In genomic region chr3:185928532-185928931, GRCh38 we compare ENCODE assay signal across 10 cellular contexts. TPM values are rescaled to one million over a fixed set of nuclear protein-coding genes. Genes with fewer than 3 reads are reported as not detected.
DNase-seq lines count a peak whose midpoint lies in the region; ATAC-seq, FAIRE-seq and TF ChIP-seq lines count a peak whose summit lies in the region.
"Had no signal": no experiment of that assay in that cellular context is flagged by ENCODE, and none has a peak within 500 bp of the region (broad histone marks: within the 10 kb centered on the region; RNA-seq: fewer than 3 reads in every experiment).

No MANE protein-coding gene starts in this region.

- in situ Hi-C loops in HepG2 (cut with HindIII; ENCODE audit: extremely low pct_ligation_motif_present, low pct_unique_long_range_greater_than_20kb): no loop called here

- no peak for FAIRE-seq in HepG2 (lab: Jason Lieb, UNC)

- ATAC-seq in GM21529 (IDR thresholded peaks at IDR 0.05; ENCODE audit: unreplicated experiment) (peak; percentile 42), HepG2 (no peak), HG03097 (IDR thresholded peaks at IDR 0.05; ENCODE audit: low FRiP score, unreplicated experiment) (no peak)

- H3K9me3 ChIP-seq in A673 (ENCODE audit: low read depth, low read length, poor library complexity, severe bottlenecking): no peaks in the 10 kb centered on the region
- no peaks in the 10 kb centered on the region for H3K9me3 ChIP-seq in HepG2 (ENCODE audit: low read length)

- H3K4me2 ChIP-seq in HepG2 (ENCODE audit: low read depth, low read length): peak overlapping the region; percentile 73

- peaks cover 76% of the 10 kb centered on the region for H3K4me1 Mint-ChIP-seq in activated T-helper 2 cell treated with anti-CD3 and anti-CD28 coated beads, Interferon-gamma antibody, Interleukin-2, Interleukin-4, amounts not matched to agents 10 μg/mL and 5 μg/mL and 100 μg/mL, durations not matched to agents 14 hours and 24 hours and 36 hours (ENCODE audit: low read depth)

- 31% methylated on average over 1 of the region's 1 CpG for WGBS in HepG2 (ENCODE audit: low lambda C conversion rate)

- H3K27ac ChIP-seq in A673 (ENCODE audit: low read depth, low read length, poor library complexity, severe bottlenecking) (no peak overlapping the region), HepG2 (ENCODE audit: extremely low read length, insufficient read depth, low read length) (peak overlapping the region; percentile 15)

- TF ChIP-seq CTCF in A673 (conservative IDR thresholded peaks at IDR 0.05; ENCODE audit: low read depth, low read length): no peak
- TF ChIP-seq CTCF in HepG2 (CRISPR knock-in tag; IDR thresholded peaks at IDR 0.05): no peak

- peak overlapping the region; percentile 80 for H3K4me3 Mint-ChIP-seq in activated T-helper 2 cell treated with anti-CD3 and anti-CD28 coated beads, Interferon-gamma antibody, Interleukin-2, Interleukin-4, amounts not matched to agents 10 μg/mL and 5 μg/mL and 100 μg/mL, durations not matched to agents 14 hours and 24 hours and 36 hours (ENCODE audit: low read depth)

- peaks cover 93% of the 10 kb centered on the region for H3K36me3 Mint-ChIP-seq in activated T-helper 2 cell treated with anti-CD3 and anti-CD28 coated beads, Interferon-gamma antibody, Interleukin-2, Interleukin-4, amounts not matched to agents 10 μg/mL and 5 μg/mL and 100 μg/mL, durations not matched to agents 14 hours and 24 hours and 36 hours (ENCODE audit: low read depth)

- H3K9me3 Mint-ChIP-seq in activated T-helper 2 cell treated with anti-CD3 and anti-CD28 coated beads, Interferon-gamma antibody, Interleukin-2, Interleukin-4, amounts not matched to agents 10 μg/mL and 5 μg/mL and 100 μg/mL, durations not matched to agents 14 hours and 24 hours and 36 hours: no peaks in the 10 kb centered on the region

- H3K4me3 ChIP-seq in A673 (ENCODE audit: low read depth, low read length, poor library complexity, severe bottlenecking) (peak overlapping the region; percentile 13), HepG2 (replicated peaks in 1 of 3; ENCODE audit: insufficient read depth in 1 of 3, low read depth in 2 of 3, low read length in 3 of 3) (peak overlapping the region in 2 of 3 experiments; percentile 25 to 42; a peak in 3 of 6 replicates)

- H3K4me1 ChIP-seq in A673 (ENCODE audit: insufficient read depth, low read length, poor library complexity, severe bottlenecking): peaks cover 71% of the 10 kb centered on the region
- peaks cover 88% of the 10 kb centered on the region for H3K4me1 ChIP-seq in HepG2 (ENCODE audit: insufficient read depth, low read length)

- DNase-seq in A673 (ENCODE audit: low spot score) (no peak), HepG2 (ENCODE audit: low spot score) (no peak), AG08395 (ENCODE audit: low spot score) (no peak), Kasumi-1 (lab: John Stamatoyannopoulos, UW) (no peak)
- DNase-seq in activated T-helper 2 cell treated with anti-CD3 and anti-CD28 coated beads, Interferon-gamma antibody, Interleukin-2, Interleukin-4, amounts not matched to agents 10 μg/mL and 5 μg/mL and 100 μg/mL, durations not matched to agents 14 hours and 24 hours and 36 hours (ENCODE audit: low spot score): no peak
- DNase-seq in activated effector memory CD4-positive, alpha-beta T cell treated with Interleukin-2 at 50 U/mL for 16 hours: no peak
- DNase-seq: cortex of kidney; stimulated activated CD8-positive, alpha-beta memory T cell treated with anti-CD3 and anti-CD28 coated beads, Interleukin-4, amount 100 ng/mL, for 48 hours had no signal

- intact Hi-C loops in A673 (cut with micrococcal nuclease; ENCODE audit: unreplicated experiment): no loop called here
- intact Hi-C loops in activated T-helper 2 cell treated with anti-CD3 and anti-CD28 coated beads, Interferon-gamma antibody, Interleukin-2, Interleukin-4, amounts not matched to agents 10 μg/mL and 5 μg/mL and 100 μg/mL, durations not matched to agents 14 hours and 24 hours and 36 hours (cut with micrococcal nuclease): loop anchor here (1.0 to 2.0 kb wide), 2 partner anchors 8 to 14 kb away; no protein-coding TSS in a partner anchor
- intact Hi-C loops in HepG2 (cut with micrococcal nuclease; ENCODE audit: unreplicated experiment): no loop called here

- TF ChIP-seq POLR2A in HepG2 (IDR thresholded peaks at IDR 0.05; ENCODE audit: insufficient read depth in 1 of 2, low read depth in 2 of 2, low read length in 2 of 2): no peak

- peak overlapping the region; percentile 75 for H3K27ac Mint-ChIP-seq in activated T-helper 2 cell treated with anti-CD3 and anti-CD28 coated beads, Interferon-gamma antibody, Interleukin-2, Interleukin-4, amounts not matched to agents 10 μg/mL and 5 μg/mL and 100 μg/mL, durations not matched to agents 14 hours and 24 hours and 36 hours

- peaks cover 100% of the 10 kb centered on the region for H3K79me2 ChIP-seq in HepG2 (ENCODE audit: insufficient read depth, low read length)

- no peak for TF ChIP-seq RAD21 in HepG2 (CRISPR knock-in tag; IDR thresholded peaks at IDR 0.05)

- no peak overlapping the region for H2AFZ ChIP-seq in HepG2 (ENCODE audit: low read length)

- POLR2A ChIA-PET in A673 (lab: Charles Lee; ENCODE audit: low non-redundant PET) (interaction anchor here (0.6 kb wide), 1 partner anchor 9 kb away, joined by 3 read pairs; no protein-coding TSS in a partner anchor), HepG2 (lab: Yijun Ruan, JAX) (interaction anchor here (1.6 to 3.3 kb wide), 2 partner anchors 9 to 14 kb away, joined by 3 to 29 read pairs; partner anchors contain the start of gene TRA2B)

- TF ChIP-seq EP300 in HepG2 (IDR thresholded peaks at IDR 0.05; ENCODE audit: low read depth in 2 of 2, low read length in 2 of 2) (no peak), HepG2 (CRISPR knock-in tag; IDR thresholded peaks at IDR 0.05; ENCODE audit: borderline replicate concordance) (no peak)

- BruUV-seq in A673 (replicated peaks; lab: Mats Ljungman, UMichigan): no TSS peak
- BruUV-seq in HepG2 (replicated peaks; lab: Mats Ljungman, UMichigan): no TSS peak

- H3K27me3 ChIP-seq in A673 (replicated peaks; ENCODE audit: insufficient read depth, low read depth, low read length, poor library complexity) (no peaks in the 10 kb centered on the region), HepG2 (ENCODE audit: control insufficient read depth in 1 of 2, insufficient read depth in 2 of 2, low read length in 2 of 2) (no peaks in the 10 kb centered on the region)

- CTCF ChIA-PET in A673 (lab: Charles Lee): interaction anchor here (1.6 kb wide), 1 partner anchor 269 kb away, joined by 4 read pairs; no protein-coding TSS in a partner anchor
- CTCF ChIA-PET in HepG2 (lab: Yijun Ruan, JAX; ENCODE audit: low intra/inter-chr PET ratio, low total read pairs): no interaction called here

- H3K36me3 ChIP-seq in A673 (ENCODE audit: insufficient read depth, low read length, poor library complexity, severe bottlenecking): peaks cover 82% of the 10 kb centered on the region
- H3K36me3 ChIP-seq in HepG2 (replicated peaks in 1 of 2; ENCODE audit: control insufficient read depth in 1 of 2, insufficient read depth in 2 of 2, low read length in 2 of 2): peaks cover 15 to 72% of the 10 kb centered on the region in 2 experiments

- H3K9ac ChIP-seq in HepG2 (ENCODE audit: insufficient read depth, low read depth, low read length): no peak overlapping the region

- peaks cover 99% of the 10 kb centered on the region for H4K20me1 ChIP-seq in HepG2 (ENCODE audit: insufficient read depth, low read length)

- H3K27me3 Mint-ChIP-seq in activated T-helper 2 cell treated with anti-CD3 and anti-CD28 coated beads, Interferon-gamma antibody, Interleukin-2, Interleukin-4, amounts not matched to agents 10 μg/mL and 5 μg/mL and 100 μg/mL, durations not matched to agents 14 hours and 24 hours and 36 hours (ENCODE audit: low read depth): no peaks in the 10 kb centered on the region

TF ChIP-seq in HepG2, 621 proteins besides CTCF, POLR2A, EP300 and RAD21 (continues in another document):
- TF ChIP-seq ZNF720 (CRISPR knock-in tag; IDR thresholded peaks at IDR 0.05): no peak
- TF ChIP-seq HNRNPLL (IDR thresholded peaks at IDR 0.05; ENCODE audit: low read depth, low read length, poor library complexity, severe bottlenecking): no peak
- no peak for TF ChIP-seq EZH2 (conservative IDR thresholded peaks at IDR 0.05; ENCODE audit: low read depth, low read length)
- no peak for TF ChIP-seq REPIN1 (CRISPR knock-in tag; IDR thresholded peaks at IDR 0.05; ENCODE audit: borderline replicate concordance, low read depth)
- no peak for TF ChIP-seq ZNF121 (CRISPR knock-in tag; IDR thresholded peaks at IDR 0.05)

RNA-seq across cellular contexts. Expression of gene TRA2B, which starts 9.3 kb away (rescaled TPM):
- total RNA-seq in A673 (2021) (328 and 339 TPM in 2 replicates), HepG2 (2016; rRNA removed; fragmentation: Illumina TruSeq; extraction: Trizol) (241 and 259 TPM in 2 replicates)
- 277 and 282 TPM in 2 replicates for total RNA-seq in activated T-helper 2 cell treated with anti-CD3 and anti-CD28 coated beads, Interferon-gamma antibody, Interleukin-2, Interleukin-4, amounts not matched to agents 10 μg/mL and 5 μg/mL and 100 μg/mL, durations not matched to agents 14 hours and 24 hours and 36 hours
- total RNA-seq in HepG2 (2016; cell fraction: cytosol; rRNA removed; fragmentation: Illumina TruSeq; extraction: Trizol; ENCODE audit: low read depth): 38.2 and 46.4 TPM in 2 replicates
- 252 and 280 TPM in 2 replicates for total RNA-seq in HepG2 (2016; cell fraction: insoluble cytoplasmic fraction; rRNA removed; fragmentation: Illumina TruSeq; extraction: Trizol)
- total RNA-seq in HepG2 (2016; cell fraction: membrane; rRNA removed; fragmentation: Illumina TruSeq; extraction: Trizol): 76.5 and 81.0 TPM in 2 replicates
- 391 and 395 TPM in 2 replicates for total RNA-seq in HepG2 (2016; cell fraction: nucleus; rRNA removed; fragmentation: Illumina TruSeq; extraction: Trizol)
- polyA plus RNA-seq in HepG2 (2011; rRNA removed): 83.9 and 105 TPM in 2 replicates
- polyA plus RNA-seq in HepG2 (2011; cell fraction: cytosol; rRNA removed): 65.0 and 65.1 TPM in 2 replicates
- polyA plus RNA-seq in HepG2 (2011; cell fraction: nucleus; rRNA removed): 235 and 261 TPM in 2 replicates
- 62.0 and 93.0 TPM in 2 replicates for polyA plus RNA-seq in HepG2 (2012)
- 42.7 and 46.3 TPM in 2 replicates for polyA plus RNA-seq in HepG2 (2016; cell fraction: cytosol; fragmentation: Illumina TruSeq; extraction: Trizol; ENCODE audit: low read depth)
- 362 and 401 TPM in 2 replicates for polyA plus RNA-seq in HepG2 (2016; cell fraction: insoluble cytoplasmic fraction; fragmentation: Illumina TruSeq; extraction: Trizol; ENCODE audit: low read depth)
- 75.5 and 84.5 TPM in 2 replicates for polyA plus RNA-seq in HepG2 (2016; cell fraction: membrane; fragmentation: Illumina TruSeq; extraction: Trizol; ENCODE audit: low read depth)
- polyA plus RNA-seq in HepG2 (2016; cell fraction: nucleus; fragmentation: Illumina TruSeq; extraction: Trizol; ENCODE audit: insufficient read depth, low read depth): 261 and 267 TPM in 2 replicates
- 162 and 478 TPM in 2 replicates for polyA minus RNA-seq in HepG2 (2011; rRNA and poly(A)+ RNA removed; ENCODE audit: low replicate concordance)
- polyA minus RNA-seq in HepG2 (2011; cell fraction: cytosol; rRNA and poly(A)+ RNA removed): 95.7 and 153 TPM in 2 replicates
- 674 and 713 TPM in 2 replicates for polyA minus RNA-seq in HepG2 (2011; cell fraction: nucleus; rRNA and poly(A)+ RNA removed)
